8 cellular contexts compared by ENCODE assay signal in the genomic region with DNA sequence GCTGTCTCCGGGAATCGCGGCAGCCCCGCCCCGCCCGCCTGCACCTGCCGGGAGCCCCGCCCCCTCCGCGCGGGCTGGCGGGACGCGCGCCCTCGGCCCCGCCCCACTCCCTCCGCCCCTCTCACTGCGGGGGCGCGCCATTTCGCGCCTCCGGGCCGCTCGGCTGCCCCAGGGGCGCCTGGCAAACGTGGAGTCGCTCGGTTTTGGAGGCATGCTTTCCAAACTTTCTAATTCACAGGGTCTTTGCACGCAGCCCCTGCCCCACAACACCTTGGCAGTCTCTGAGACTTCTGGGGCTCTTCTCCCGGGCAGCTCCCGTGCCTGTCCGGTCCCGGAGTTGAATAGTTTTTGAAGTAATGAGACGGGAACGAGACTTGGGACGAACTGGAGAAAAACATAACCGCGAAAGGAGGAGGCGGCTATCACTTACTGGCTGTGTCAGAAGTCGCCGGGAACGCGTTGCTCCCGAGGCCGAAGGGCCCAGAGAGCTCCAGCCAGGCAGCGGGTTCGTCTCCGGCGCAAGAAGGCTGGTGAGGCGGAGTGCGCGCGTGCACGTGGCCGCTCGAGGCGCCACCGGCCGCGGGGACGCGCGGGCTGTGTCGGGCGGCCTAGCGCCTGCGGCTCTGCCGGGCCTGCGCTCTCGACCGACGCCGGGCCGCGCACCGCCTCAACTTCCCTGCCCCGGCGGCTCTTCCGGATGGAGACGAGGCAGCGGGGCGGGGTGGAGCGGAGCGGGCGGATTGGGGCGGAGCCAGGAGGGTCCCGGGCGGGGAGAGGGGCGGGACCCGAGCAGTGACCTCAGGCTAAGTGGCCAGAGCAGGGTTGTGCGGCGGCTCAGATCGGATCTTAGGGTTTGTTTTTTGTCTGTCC. TPM values are rescaled to one million over a fixed set of nuclear protein-coding genes. Genes with fewer than 3 reads are reported as not detected.
DNase-seq lines count a peak whose midpoint lies in the region; ATAC-seq, FAIRE-seq and TF ChIP-seq lines count a peak whose summit lies in the region.

A gene (minus strand): TSS at position 699 of the 870 bp plus-strand sequence. CDS start 3,436 bp downstream, outside the sequence.

- ATAC-seq in GM19328 (IDR thresholded peaks at IDR 0.05; ENCODE audit: unreplicated experiment) (peak; percentile 95), HG03469 (IDR thresholded peaks at IDR 0.05; ENCODE audit: unreplicated experiment) (peak; percentile 93), HepG2 (peak; percentile 98)

- no TSS peak for BruUV-seq in HepG2 (replicated peaks; lab: Mats Ljungman, UMichigan)

- H2AFZ ChIP-seq in HepG2 (ENCODE audit: low read length) = peak within 1 kb of the TSS; percentile 88

- H3K9me3 ChIP-seq in HepG2 (ENCODE audit: low read length) = no peaks in the 10 kb centered on the region

- peak; percentile 41; the same call in 1 of the 2 replicates for TF ChIP-seq RAD21 in HepG2 (CRISPR knock-in tag; IDR thresholded peaks at IDR 0.05)

- peaks cover 20% of the 10 kb centered on the region for H3K79me2 ChIP-seq in HepG2 (ENCODE audit: insufficient read depth, low read length)

- POLR2A ChIA-PET in HepG2 (lab: Yijun Ruan, JAX) = interaction anchor here (1.0 to 2.0 kb wide), 4 partner anchors 12 to 143 kb away, joined by 3 to 12 read pairs (median 8); a partner anchor contains a TSS

- peak within 1 kb of the TSS; percentile 91 for H3K27ac ChIP-seq in C4-2B
- H3K27ac ChIP-seq in HepG2 (ENCODE audit: extremely low read length, insufficient read depth, low read length) = peak within 1 kb of the TSS; percentile 92

- TF ChIP-seq EP300 in HepG2 (IDR thresholded peaks at IDR 0.05; ENCODE audit: low read depth in 2 of 2, low read length in 2 of 2) (peak in 1 of 2 experiments; percentile 22; a peak in 1 of 4 replicates), HepG2 (CRISPR knock-in tag; IDR thresholded peaks at IDR 0.05; ENCODE audit: borderline replicate concordance) (no peak; the same call in 1 of the 2 replicates)

- peaks cover 31% of the 10 kb centered on the region for H3K4me1 ChIP-seq in HepG2 (ENCODE audit: insufficient read depth, low read length)

- DNase-seq in NCI-H748 treated with DMSO at 0.1 percent for 48 hours (lab: John Stamatoyannopoulos, UW) = peak; percentile 72
- peak; percentile 73 to 76 for DNase-seq in activated CD4-positive, alpha-beta T cell treated with anti-CD3 and anti-CD28 coated beads, Interleukin-2, amount 50 U/mL, for 24 hours (ENCODE audit: low read depth in 1 of 2, low spot score in 1 of 2)
- DNase-seq in dermis blood vessel endothelial cell = peak; percentile 96
- peak; percentile 90 for DNase-seq in HepG2 (ENCODE audit: low spot score)
- DNase-seq in stimulated activated CD4-positive, alpha-beta T cell treated with anti-CD3 and anti-CD28 coated beads, Interleukin-4, amount 100 ng/mL, for 1 hour = peak; percentile 88

- WGBS in HepG2 (ENCODE audit: low lambda C conversion rate) = 2% methylated on average over 57 of the region's 95 CpGs

- no peaks in the 10 kb centered on the region; a peak in 1 of 5 replicates for H3K27me3 ChIP-seq in HepG2 (ENCODE audit: control insufficient read depth in 1 of 2, insufficient read depth in 2 of 2, low read length in 2 of 2)

- peak; percentile 58 for FAIRE-seq in HepG2 (lab: Jason Lieb, UNC)

- H3K4me3 ChIP-seq in HepG2 (replicated peaks in 1 of 3; ENCODE audit: insufficient read depth in 1 of 3, low read depth in 2 of 3, low read length in 3 of 3) = peak within 1 kb of the TSS; percentile 77 to 99 (median 89)

- intact Hi-C loops in HepG2 (cut with micrococcal nuclease; ENCODE audit: unreplicated experiment) = loop anchor here (1.0 to 10.0 kb wide), 3 partner anchors 38 to 1070 kb away; no protein-coding TSS in a partner anchor

- in situ Hi-C loops in HepG2 (cut with HindIII; ENCODE audit: extremely low pct_ligation_motif_present, low pct_unique_long_range_greater_than_20kb) = no loop called here

- peaks cover 0 to 13% of the 10 kb centered on the region in 2 experiments; a peak in 2 of 5 replicates for H3K36me3 ChIP-seq in HepG2 (replicated peaks in 1 of 2; ENCODE audit: control insufficient read depth in 1 of 2, insufficient read depth in 2 of 2, low read length in 2 of 2)

- peak; percentile 73 to 78 for TF ChIP-seq POLR2A in HepG2 (IDR thresholded peaks at IDR 0.05; ENCODE audit: insufficient read depth in 1 of 2, low read depth in 2 of 2, low read length in 2 of 2)

- CTCF ChIA-PET in HepG2 (lab: Yijun Ruan, JAX; ENCODE audit: low intra/inter-chr PET ratio, low total read pairs) = interaction anchor here (1.1 kb wide), 1 partner anchor 195 kb away, joined by 3 read pairs; no protein-coding TSS in a partner anchor

- TF ChIP-seq CTCF in C4-2B (conservative IDR thresholded peaks at IDR 0.05) (no peak), HepG2 (CRISPR knock-in tag; IDR thresholded peaks at IDR 0.05) (no peak)

- H3K9ac ChIP-seq in HepG2 (ENCODE audit: insufficient read depth, low read depth, low read length) = peak within 1 kb of the TSS; percentile 89

- H3K4me2 ChIP-seq in HepG2 (ENCODE audit: low read depth, low read length) = peak within 1 kb of the TSS; percentile 94

- no peaks in the 10 kb centered on the region; the same call in 1 of the 2 replicates for H4K20me1 ChIP-seq in HepG2 (ENCODE audit: insufficient read depth, low read length)

TF ChIP-seq in HepG2, 621 proteins besides CTCF, POLR2A, EP300 and RAD21 (continues in another document):
- TF ChIP-seq KLF11 (CRISPR knock-in tag; IDR thresholded peaks at IDR 0.05) (peak; percentile 20; the same call in 1 of the 2 replicates), SALL1 (CRISPR knock-in tag; IDR thresholded peaks at IDR 0.05) (peak; percentile 69), PTBP1 (IDR thresholded peaks at IDR 0.05; ENCODE audit: low read depth, low read length, poor library complexity, severe bottlenecking) (no peak), ZNF367 (CRISPR knock-in tag; IDR thresholded peaks at IDR 0.05; ENCODE audit: borderline replicate concordance) (no peak), ZSCAN25 (CRISPR knock-in tag; IDR thresholded peaks at IDR 0.05) (0 out of 2 replicates have a peak, but pooled peaks have one; percentile 39), TEAD2 (CRISPR knock-in tag; IDR thresholded peaks at IDR 0.05) (no peak), ZNF326 (CRISPR knock-in tag; IDR thresholded peaks at IDR 0.05; ENCODE audit: borderline replicate concordance) (no peak), ZNF292 (CRISPR knock-in tag; IDR thresholded peaks at IDR 0.05; ENCODE audit: borderline replicate concordance, low read depth) (no peak), ETV6 (CRISPR knock-in tag; conservative IDR thresholded peaks at IDR 0.05) (peak; percentile 46; the same call in 1 of the 2 replicates), SNAI1 (CRISPR knock-in tag; IDR thresholded peaks at IDR 0.05; ENCODE audit: borderline replicate concordance) (peak; percentile 26; the same call in 1 of the 2 replicates), ZNF138 (CRISPR knock-in tag; IDR thresholded peaks at IDR 0.05; ENCODE audit: low read depth) (no peak)
- TF ChIP-seq, protein P1, sequence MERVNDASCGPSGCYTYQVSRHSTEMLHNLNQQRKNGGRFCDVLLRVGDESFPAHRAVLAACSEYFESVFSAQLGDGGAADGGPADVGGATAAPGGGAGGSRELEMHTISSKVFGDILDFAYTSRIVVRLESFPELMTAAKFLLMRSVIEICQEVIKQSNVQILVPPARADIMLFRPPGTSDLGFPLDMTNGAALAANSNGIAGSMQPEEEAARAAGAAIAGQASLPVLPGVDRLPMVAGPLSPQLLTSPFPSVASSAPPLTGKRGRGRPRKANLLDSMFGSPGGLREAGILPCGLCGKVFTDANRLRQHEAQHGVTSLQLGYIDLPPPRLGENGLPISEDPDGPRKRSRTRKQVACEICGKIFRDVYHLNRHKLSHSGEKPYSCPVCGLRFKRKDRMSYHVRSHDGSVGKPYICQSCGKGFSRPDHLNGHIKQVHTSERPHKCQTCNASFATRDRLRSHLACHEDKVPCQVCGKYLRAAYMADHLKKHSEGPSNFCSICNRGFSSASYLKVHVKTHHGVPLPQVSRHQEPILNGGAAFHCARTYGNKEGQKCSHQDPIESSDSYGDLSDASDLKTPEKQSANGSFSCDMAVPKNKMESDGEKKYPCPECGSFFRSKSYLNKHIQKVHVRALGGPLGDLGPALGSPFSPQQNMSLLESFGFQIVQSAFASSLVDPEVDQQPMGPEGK (CRISPR knock-in tag; IDR thresholded peaks at IDR 0.05) = peak; percentile 50
- TF ChIP-seq, protein P2, sequence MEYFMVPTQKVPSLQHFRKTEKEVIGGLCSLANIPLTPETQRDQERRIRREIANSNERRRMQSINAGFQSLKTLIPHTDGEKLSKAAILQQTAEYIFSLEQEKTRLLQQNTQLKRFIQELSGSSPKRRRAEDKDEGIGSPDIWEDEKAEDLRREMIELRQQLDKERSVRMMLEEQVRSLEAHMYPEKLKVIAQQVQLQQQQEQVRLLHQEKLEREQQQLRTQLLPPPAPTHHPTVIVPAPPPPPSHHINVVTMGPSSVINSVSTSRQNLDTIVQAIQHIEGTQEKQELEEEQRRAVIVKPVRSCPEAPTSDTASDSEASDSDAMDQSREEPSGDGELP (IDR thresholded peaks at IDR 0.05; ENCODE audit: borderline replicate concordance, low read depth) = no peak

RNA-seq across cellular contexts. Expression of the gene that starts here (rescaled TPM):
- total RNA-seq in dermis blood vessel endothelial cell (18.1 and 27.6 TPM in 2 replicates), HepG2 (2016; rRNA removed; fragmentation: Illumina TruSeq; extraction: Trizol) (11.6 and 17.2 TPM in 2 replicates)
- 2.7 and 2.9 TPM in 2 replicates for total RNA-seq in HepG2 (2016; cell fraction: cytosol; rRNA removed; fragmentation: Illumina TruSeq; extraction: Trizol; ENCODE audit: low read depth)
- 10.8 and 16.0 TPM in 2 replicates for total RNA-seq in HepG2 (2016; cell fraction: insoluble cytoplasmic fraction; rRNA removed; fragmentation: Illumina TruSeq; extraction: Trizol)
- total RNA-seq in HepG2 (2016; cell fraction: membrane; rRNA removed; fragmentation: Illumina TruSeq; extraction: Trizol) = 5.0 TPM in 2 replicates
- total RNA-seq in HepG2 (2016; cell fraction: nucleus; rRNA removed; fragmentation: Illumina TruSeq; extraction: Trizol) = 37.0 and 37.6 TPM in 2 replicates
- polyA plus RNA-seq in HepG2 (2011; rRNA removed) = 3.3 and 3.8 TPM in 2 replicates
- polyA plus RNA-seq in HepG2 (2011; cell fraction: cytosol; rRNA removed) = 1.4 and 1.7 TPM in 2 replicates
- polyA plus RNA-seq in HepG2 (2011; cell fraction: nucleus; rRNA removed) = 10.2 and 12.2 TPM in 2 replicates
- polyA plus RNA-seq in HepG2 (2012) = 6.7 and 8.7 TPM in 2 replicates
- polyA plus RNA-seq in HepG2 (2016; cell fraction: cytosol; fragmentation: Illumina TruSeq; extraction: Trizol; ENCODE audit: low read depth) = 0.57 and 0.58 TPM in 2 replicates
- polyA plus RNA-seq in HepG2 (2016; cell fraction: insoluble cytoplasmic fraction; fragmentation: Illumina TruSeq; extraction: Trizol; ENCODE audit: low read depth) = 5.1 and 5.7 TPM in 2 replicates
- 1.4 TPM in 2 replicates for polyA plus RNA-seq in HepG2 (2016; cell fraction: membrane; fragmentation: Illumina TruSeq; extraction: Trizol; ENCODE audit: low read depth)
- 24.3 and 25.6 TPM in 2 replicates for polyA plus RNA-seq in HepG2 (2016; cell fraction: nucleus; fragmentation: Illumina TruSeq; extraction: Trizol; ENCODE audit: insufficient read depth, low read depth)
- polyA minus RNA-seq in HepG2 (2011; rRNA and poly(A)+ RNA removed; ENCODE audit: low replicate concordance) = 7.4 and 13.2 TPM in 2 replicates
- polyA minus RNA-seq in HepG2 (2011; cell fraction: cytosol; rRNA and poly(A)+ RNA removed) = 4.0 and 5.6 TPM in 2 replicates
- 53.5 and 55.6 TPM in 2 replicates for polyA minus RNA-seq in HepG2 (2011; cell fraction: nucleus; rRNA and poly(A)+ RNA removed)

Comparison
In these comparisons a context has a peak if more than half of its experiments do, and no peak if none do; other contexts are left out.
1. Peak in every context shown above with its lines: DNase-seq, ATAC-seq, H3K4me3 ChIP-seq and H3K27ac ChIP-seq.